9 cellular contexts compared by ENCODE assay signal in genomic region chr2:113886479-113887383, GRCh38. TPM values are rescaled to one million over a fixed set of nuclear protein-coding genes. Genes with fewer than 3 reads are reported as not detected.
A peak's percentile ranks its signal among the peaks of the same experiment; 100 is the strongest.
DNase-seq lines count a peak whose midpoint lies in the region; ATAC-seq and TF ChIP-seq lines count a peak whose summit lies in the region.
"Had no signal": no experiment of that assay in that cellular context is flagged by ENCODE, and none has a peak within 500 bp of the region (broad histone marks: within the 10 kb centered on the region; RNA-seq: fewer than 3 reads in every experiment).

No MANE protein-coding gene starts in this region.

- no peak overlapping the region for H3K14ac ChIP-seq in neuronal stem cell (ENCODE audit: low read length)

- no peak overlapping the region for H3K18ac ChIP-seq in neuronal stem cell (ENCODE audit: low read length)

- H3K9ac ChIP-seq in neural progenitor cell (no peak overlapping the region), neuronal stem cell (ENCODE audit: low read depth, low read length, poor library complexity) (no peak overlapping the region)
- H3K9ac ChIP-seq: parathyroid adenoma had no signal

- no peak overlapping the region for H2BK15ac ChIP-seq in neuronal stem cell (ENCODE audit: low read length)

- H2BK5ac ChIP-seq in neuronal stem cell (ENCODE audit: low read length), result no peak overlapping the region

- no peak overlapping the region for H2BK120ac ChIP-seq in neuronal stem cell (ENCODE audit: low read depth, low read length)

- H3K4me3 Mint-ChIP-seq in neural progenitor cell, result peak overlapping the region; percentile 44

- H3K27me3 Mint-ChIP-seq in neural progenitor cell (ENCODE audit: insufficient read depth, low read depth), result peaks cover 2% of the 10 kb centered on the region

- H2AK5ac ChIP-seq in neuronal stem cell (ENCODE audit: low read depth, low read length), result no peak overlapping the region

- H3K79me2 ChIP-seq in neural progenitor cell (ENCODE audit: low read depth), result peaks cover 37% of the 10 kb centered on the region

- ATAC-seq in GM18868 (IDR thresholded peaks at IDR 0.05; ENCODE audit: unreplicated experiment) (peak; percentile 70), HG03039 (IDR thresholded peaks at IDR 0.05; ENCODE audit: unreplicated experiment) (peak; percentile 69)

- H2BK12ac ChIP-seq in neuronal stem cell (ENCODE audit: low read length), result no peak overlapping the region

- H3K23ac ChIP-seq in neuronal stem cell (ENCODE audit: low read depth, low read length, poor library complexity), result no peak overlapping the region

- no peak overlapping the region for H3K4ac ChIP-seq in neuronal stem cell (ENCODE audit: low read length)

- peak; percentile 91 to 94 for DNase-seq in AML-193 (lab: John Stamatoyannopoulos, UW)
- peak in 2 of 3 donors; percentile 87 to 89 for DNase-seq in Peyer's patch
- peak; percentile 86 for DNase-seq in choroid plexus epithelial cell (ENCODE audit: low read depth)
- no peak for DNase-seq in neural progenitor cell (ENCODE audit: low spot score)
- DNase-seq in neuronal stem cell (ENCODE audit: low spot score), result no peak
- no peak for DNase-seq in H7

- H3K36me3 ChIP-seq in Peyer's patch, result no peaks in the 10 kb centered on the region
- H3K36me3 ChIP-seq in neural progenitor cell, result no peaks in the 10 kb centered on the region
- H3K36me3 ChIP-seq in neuronal stem cell (replicated peaks in 1 of 2; ENCODE audit: control insufficient read depth in 2 of 2, insufficient read depth in 2 of 2, low read length in 2 of 2), result peaks cover 0 to 10% of the 10 kb centered on the region in 2 donors
- H3K36me3 ChIP-seq in H7 (replicated peaks; ENCODE audit: control insufficient read depth, insufficient read depth, low read length), result no peaks in the 10 kb centered on the region

- no peaks in the 10 kb centered on the region for H3K9me3 Mint-ChIP-seq in neural progenitor cell

- H3K27ac ChIP-seq in Peyer's patch (peak overlapping the region; percentile 34 to 97 (median 48)), neural progenitor cell (no peak overlapping the region), neuronal stem cell (replicated peaks; ENCODE audit: low read length) (no peak overlapping the region)
- H3K27ac ChIP-seq: parathyroid adenoma had no signal

- H3F3A ChIP-seq in neural progenitor cell (ENCODE audit: low read depth), result peaks cover 25% of the 10 kb centered on the region

- H4K20me1 ChIP-seq in neural progenitor cell (ENCODE audit: low read depth), result peaks cover 5% of the 10 kb centered on the region

- peaks cover 2% of the 10 kb centered on the region for H3K79me1 ChIP-seq in neuronal stem cell (ENCODE audit: low read depth, low read length)

- no peak for TF ChIP-seq POLR2A in Peyer's patch (IDR thresholded peaks at IDR 0.05)

- H2AFZ ChIP-seq in neural progenitor cell (replicated peaks), result no peak overlapping the region
- H2AFZ ChIP-seq in neuronal stem cell (ENCODE audit: low read length), result no peak overlapping the region
- H2AFZ ChIP-seq: parathyroid adenoma had no signal

- H3K27ac Mint-ChIP-seq in neural progenitor cell, result peak overlapping the region; percentile 62

- no peak overlapping the region for H4K8ac ChIP-seq in neuronal stem cell (ENCODE audit: low read depth, low read length)

- H3K9me3 ChIP-seq in Peyer's patch, result no peaks in the 10 kb centered on the region
- no peaks in the 10 kb centered on the region for H3K9me3 ChIP-seq in neural progenitor cell (ENCODE audit: low read depth)
- H3K9me3 ChIP-seq in neuronal stem cell (replicated peaks in 1 of 2; ENCODE audit: control insufficient read depth in 2 of 2, insufficient read depth in 1 of 2, low read depth in 1 of 2, low read length in 2 of 2), result no peaks in the 10 kb centered on the region

- H3K4me2 ChIP-seq in neural progenitor cell (no peak overlapping the region), neuronal stem cell (ENCODE audit: insufficient read depth, low read length, poor library complexity, severe bottlenecking) (no peak overlapping the region)

- WGBS in neuronal stem cell (ENCODE audit: extremely low coverage in 2 of 2, insufficient read length in 2 of 2, insufficient replicate concordance in 1 of 2), 2 donors, result no CpG with 5 or more reads among the region's 5 CpGs

- H3K4me3 ChIP-seq in Peyer's patch, result no peak overlapping the region
- H3K4me3 ChIP-seq in choroid plexus epithelial cell (ENCODE audit: low read depth, low read length), result no peak overlapping the region
- H3K4me3 ChIP-seq in neural progenitor cell, result no peak overlapping the region
- H3K4me3 ChIP-seq in neuronal stem cell (ENCODE audit: low read length in 2 of 2), result no peak overlapping the region
- no peak overlapping the region for H3K4me3 ChIP-seq in H7 (ENCODE audit: insufficient read depth, low read depth, low read length)

- H3K4me1 ChIP-seq in Peyer's patch (peaks cover 0 to 31% (median 9%) of the 10 kb centered on the region in 4 donors), neural progenitor cell (peaks cover 22% of the 10 kb centered on the region), neuronal stem cell (ENCODE audit: control insufficient read depth in 2 of 2, insufficient read depth in 1 of 2, low read depth in 1 of 2, low read length in 2 of 2) (no peaks in the 10 kb centered on the region)
- H3K4me1 ChIP-seq: parathyroid adenoma had no signal

- no peak overlapping the region for H4K91ac ChIP-seq in neuronal stem cell (ENCODE audit: low read depth, low read length, poor library complexity)

- TF ChIP-seq CTCF in Peyer's patch (IDR thresholded peaks at IDR 0.05), result no peak
- no peak for TF ChIP-seq CTCF in choroid plexus epithelial cell (conservative IDR thresholded peaks at IDR 0.05; ENCODE audit: low read depth, low read length)
- TF ChIP-seq CTCF in neural progenitor cell (IDR thresholded peaks at IDR 0.05), result no peak

- H3K36me3 Mint-ChIP-seq in neural progenitor cell, result peaks cover 13% of the 10 kb centered on the region

- H3K4me1 Mint-ChIP-seq in neural progenitor cell, result peaks cover 40% of the 10 kb centered on the region

- H3K27me3 ChIP-seq in Peyer's patch, result no peaks in the 10 kb centered on the region
- no peaks in the 10 kb centered on the region for H3K27me3 ChIP-seq in neural progenitor cell
- no peaks in the 10 kb centered on the region for H3K27me3 ChIP-seq in neuronal stem cell (ENCODE audit: control insufficient read depth in 3 of 3, insufficient read depth in 3 of 3, low read depth in 1 of 3, low read length in 3 of 3)
- no peaks in the 10 kb centered on the region for H3K27me3 ChIP-seq in H7 (ENCODE audit: control insufficient read depth, insufficient read depth, low read length)

RNA-seq across cellular contexts. Expression of gene ACTR3, which starts 3.2 kb away (rescaled TPM):
- total RNA-seq in Peyer's patch (100 to 1,000 TPM in 2 of 4 donors, 10 to 100 TPM in 2; 80.0 to 124 (median 101) TPM), neural progenitor cell (ENCODE audit: low replicate concordance) (120 and 175 TPM in 2 replicates)
- polyA plus RNA-seq in neuronal stem cell (2013, experiment 1 of 2), result 92.5 TPM
- 89.5 TPM for polyA plus RNA-seq in neuronal stem cell (2013, experiment 2 of 2)
- total RNA-seq in H7 (2014; rRNA removed; shearing (Covaris generic)), result 113 and 133 TPM in 2 replicates

Comparison
In these comparisons a context has a peak if more than half of its experiments do, and no peak if none do; other contexts are left out.
1. DNase-seq: peak in AML-193 (2 of 2), Peyer's patch (2 of 3) and choroid plexus epithelial cell (single experiment); none in neural progenitor cell (single experiment), neuronal stem cell (single experiment) and H7 (single experiment).
2. H3K27ac ChIP-seq: peak in Peyer's patch (4 of 4); none in neural progenitor cell (single experiment) and neuronal stem cell (single experiment).